33 cellular contexts compared by ENCODE assay signal in the genomic region with DNA sequence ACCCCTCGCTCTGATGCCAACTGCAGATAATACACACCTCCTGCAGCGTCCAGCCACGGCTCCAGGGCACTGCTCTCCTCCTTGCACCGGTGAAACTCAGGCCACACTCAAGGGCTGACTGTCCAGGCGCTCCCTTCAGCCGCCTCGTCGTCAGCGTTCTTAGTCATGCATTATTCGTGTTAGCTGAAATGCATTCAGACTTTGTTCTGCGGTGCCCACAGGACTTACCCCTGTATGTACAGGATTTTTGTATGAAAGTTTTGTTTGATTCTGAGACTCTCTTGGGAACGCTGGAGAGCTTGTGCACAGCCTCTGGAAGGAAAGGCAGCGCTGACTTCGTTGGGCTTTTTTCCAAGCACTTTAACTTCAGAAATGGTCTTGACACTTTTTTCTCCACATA. TPM values are rescaled to one million over a fixed set of nuclear protein-coding genes. Genes with fewer than 3 reads are reported as not detected.
A peak's percentile ranks its signal among the peaks of the same experiment; 100 is the strongest.
DNase-seq lines count a peak whose midpoint lies in the region; ATAC-seq, FAIRE-seq and TF ChIP-seq lines count a peak whose summit lies in the region.
"Had no signal": no experiment of that assay in that cellular context is flagged by ENCODE, and none has a peak within 500 bp of the region (broad histone marks: within the 10 kb centered on the region; RNA-seq: fewer than 3 reads in every experiment).

No MANE protein-coding gene starts in this region.

- CTCF ChIA-PET in activated CD8-positive, alpha-beta T cell treated with anti-CD3 and anti-CD28 coated beads for 36 hours (lab: Charles Lee): interaction anchor here (1.1 kb wide), 1 partner anchor 80 kb away, joined by 3 read pairs; no protein-coding TSS in a partner anchor
- CTCF ChIA-PET in activated CD8-positive, alpha-beta T cell treated with anti-CD3 and anti-CD28 coated beads, Interleukin-2, amount 10 ng/mL, durations not matched to agents 7 days and 5 days (lab: Charles Lee): interaction anchor here (0.8 to 1.9 kb wide), 4 partner anchors 24 to 79 kb away, joined by 3 to 6 read pairs (median 4); a partner anchor contains a TSS

- H3K4me3 ChIP-seq in body of pancreas (no peak overlapping the region), left lung (no peak overlapping the region), smooth muscle cell (no peak overlapping the region)
- H3K4me3 ChIP-seq: coronary artery, lower lobe of right lung, SK-N-MC had no signal

- no peaks in the 10 kb centered on the region for H3F3A ChIP-seq in smooth muscle cell (ENCODE audit: low read depth)

- H4K20me1 ChIP-seq in smooth muscle cell (ENCODE audit: low read depth): no peaks in the 10 kb centered on the region

- no peaks in the 10 kb centered on the region for H3K27me3 Mint-ChIP-seq in activated CD8-positive, alpha-beta T cell treated with anti-CD3 and anti-CD28 coated beads for 36 hours
- H3K27me3 Mint-ChIP-seq in activated CD8-positive, alpha-beta T cell treated with anti-CD3 and anti-CD28 coated beads, Interleukin-2, amount 10 ng/mL, durations not matched to agents 7 days and 5 days (ENCODE audit: low read depth): no peaks in the 10 kb centered on the region

- H3K4me2 ChIP-seq in smooth muscle cell: peak overlapping the region; percentile 12

- no peaks in the 10 kb centered on the region for H3K36me3 Mint-ChIP-seq in activated CD8-positive, alpha-beta T cell treated with anti-CD3 and anti-CD28 coated beads for 36 hours (ENCODE audit: low read depth)
- no peaks in the 10 kb centered on the region for H3K36me3 Mint-ChIP-seq in activated CD8-positive, alpha-beta T cell treated with anti-CD3 and anti-CD28 coated beads, Interleukin-2, amount 10 ng/mL, durations not matched to agents 7 days and 5 days (ENCODE audit: low read depth)
- H3K36me3 Mint-ChIP-seq: activated naive CD8-positive, alpha-beta T cell treated with anti-CD3 and anti-CD28 coated beads, Interleukin-2, amount 10 ng/mL, durations not matched to agents 7 days and 5 days had no signal

- peak overlapping the region; percentile 10 for H3K27ac Mint-ChIP-seq in activated CD8-positive, alpha-beta T cell treated with anti-CD3 and anti-CD28 coated beads for 36 hours
- no peak overlapping the region for H3K27ac Mint-ChIP-seq in activated CD8-positive, alpha-beta T cell treated with anti-CD3 and anti-CD28 coated beads, Interleukin-2, amount 10 ng/mL, durations not matched to agents 7 days and 5 days
- H3K27ac Mint-ChIP-seq: activated naive CD8-positive, alpha-beta T cell treated with anti-CD3 and anti-CD28 coated beads, Interleukin-2, amount 10 ng/mL, durations not matched to agents 7 days and 5 days; T-helper 2 cell treated with Interferon-gamma antibody and Interleukin-4, amounts not matched to agents 5 μg/mL and 100 μg/mL, for 36 hours had no signal

- no peak for FAIRE-seq in GM12891 (lab: Jason Lieb, UNC)
- FAIRE-seq: keratinocyte, small intestine had no signal

- intact Hi-C loops in activated CD8-positive, alpha-beta T cell treated with anti-CD3 and anti-CD28 coated beads for 36 hours (cut with micrococcal nuclease): no loop called here
- intact Hi-C loops in body of pancreas (cut with DNase I) (no loop called here), left lung (cut with DNase I) (no loop called here)

- TF ChIP-seq CTCF in activated CD8-positive, alpha-beta T cell treated with anti-CD3 and anti-CD28 coated beads for 36 hours (IDR thresholded peaks at IDR 0.05): no peak
- TF ChIP-seq CTCF in body of pancreas (IDR thresholded peaks at IDR 0.05) (no peak), left lung (IDR thresholded peaks at IDR 0.05) (no peak), smooth muscle cell (IDR thresholded peaks at IDR 0.05; ENCODE audit: borderline replicate concordance, insufficient read depth, poor library complexity, severe bottlenecking) (no peak)

- TF ChIP-seq POLR2A in body of pancreas (IDR thresholded peaks at IDR 0.05) (no peak), GM12891 (IDR thresholded peaks at IDR 0.05; ENCODE audit: low read depth, low read length) (no peak)

- 84 to 87% methylated on average over 14 of the region's 14 CpGs for WGBS in body of pancreas, 2 donors
- 63% methylated on average over 14 of the region's 14 CpGs for WGBS in smooth muscle cell (ENCODE audit: low lambda C conversion rate)

- H3K4me1 ChIP-seq in body of pancreas (peaks cover 23% of the 10 kb centered on the region), left lung (peaks cover 5 to 27% of the 10 kb centered on the region in 2 donors), smooth muscle cell (ENCODE audit: low read depth) (peaks cover 8% of the 10 kb centered on the region)

- H3K79me2 ChIP-seq in smooth muscle cell (ENCODE audit: low read depth): no peaks in the 10 kb centered on the region

- no peak for ATAC-seq in activated CD8-positive, alpha-beta T cell treated with anti-CD3 and anti-CD28 coated beads for 36 hours
- no peak for ATAC-seq in activated CD8-positive, alpha-beta T cell treated with anti-CD3 and anti-CD28 coated beads, Interleukin-2, amount 10 ng/mL, durations not matched to agents 7 days and 5 days
- ATAC-seq in body of pancreas (no peak), left lung (peak; percentile 7)
- ATAC-seq: effector memory CD8-positive, alpha-beta T cell; esophagus mucosa had no signal

- H3K4me1 Mint-ChIP-seq in activated CD8-positive, alpha-beta T cell treated with anti-CD3 and anti-CD28 coated beads for 36 hours (ENCODE audit: low read depth): peaks cover 25% of the 10 kb centered on the region
- H3K4me1 Mint-ChIP-seq in activated CD8-positive, alpha-beta T cell treated with anti-CD3 and anti-CD28 coated beads, Interleukin-2, amount 10 ng/mL, durations not matched to agents 7 days and 5 days (ENCODE audit: low read depth): peaks cover 25% of the 10 kb centered on the region

- no peak overlapping the region for H3K4me3 Mint-ChIP-seq in activated CD8-positive, alpha-beta T cell treated with anti-CD3 and anti-CD28 coated beads for 36 hours
- H3K4me3 Mint-ChIP-seq in activated CD8-positive, alpha-beta T cell treated with anti-CD3 and anti-CD28 coated beads, Interleukin-2, amount 10 ng/mL, durations not matched to agents 7 days and 5 days: no peak overlapping the region
- H3K4me3 Mint-ChIP-seq: activated naive CD8-positive, alpha-beta T cell treated with anti-CD3 and anti-CD28 coated beads, Interleukin-2, amount 10 ng/mL, durations not matched to agents 7 days and 5 days; effector memory CD8-positive, alpha-beta T cell; T-helper 2 cell treated with Interferon-gamma antibody and Interleukin-4, amounts not matched to agents 5 μg/mL and 100 μg/mL, for 36 hours had no signal

- no peak overlapping the region for H2AFZ ChIP-seq in smooth muscle cell (ENCODE audit: low read depth)

- H3K27me3 ChIP-seq in body of pancreas (no peaks in the 10 kb centered on the region), left lung (peaks cover 0 to 6% of the 10 kb centered on the region in 2 donors), smooth muscle cell (ENCODE audit: low read depth) (no peaks in the 10 kb centered on the region)

- H3K9me3 ChIP-seq in body of pancreas (no peaks in the 10 kb centered on the region), left lung (no peaks in the 10 kb centered on the region), smooth muscle cell (replicated peaks; ENCODE audit: low read depth) (no peaks in the 10 kb centered on the region)
- H3K9me3 ChIP-seq: lower lobe of right lung had no signal

- peaks cover 0 to 5% of the 10 kb centered on the region in 2 donors for H3K36me3 ChIP-seq in body of pancreas (replicated peaks in 1 of 2; ENCODE audit: insufficient read depth in 1 of 2, low read depth in 2 of 2)
- H3K36me3 ChIP-seq in left lung: peaks cover 0 to 53% of the 10 kb centered on the region in 2 donors
- H3K36me3 ChIP-seq in smooth muscle cell (ENCODE audit: low read depth): no peaks in the 10 kb centered on the region
- H3K36me3 ChIP-seq: WERI-Rb-1 had no signal

- DNase-seq in activated CD8-positive, alpha-beta T cell treated with anti-CD3 and anti-CD28 coated beads for 36 hours: no peak
- no peak for DNase-seq in activated CD8-positive, alpha-beta T cell treated with anti-CD3 and anti-CD28 coated beads, Interleukin-2, amount 10 ng/mL, durations not matched to agents 7 days and 5 days
- no peak for DNase-seq in body of pancreas
- DNase-seq in left lung: peak in 1 of 2 donors; percentile 62
- DNase-seq in smooth muscle cell (lab: John Stamatoyannopoulos, UW; ENCODE audit: unreplicated experiment): no peak
- DNase-seq in NCI-H2196 treated with DMSO at 0.1 percent for 48 hours (lab: John Stamatoyannopoulos, UW; ENCODE audit: unreplicated experiment): no peak
- DNase-seq in midbrain (lab: John Stamatoyannopoulos, UW): no peak
- DNase-seq in GM12891 (ENCODE audit: insufficient read length, low spot score): no peak
- DNase-seq: activated CD8-positive, alpha-beta memory T cell treated with anti-CD3 and anti-CD28 coated beads, Interleukin-2, amount 50 U/mL, for 48 hours; activated effector memory CD4-positive, alpha-beta T cell treated with Interleukin-2 at 50 U/mL for 16 hours; activated naive CD8-positive, alpha-beta T cell treated with anti-CD3 and anti-CD28 coated beads, Interleukin-2, amount 10 ng/mL, durations not matched to agents 7 days and 5 days; AML-193; COR-L47; DMS79 treated with DMSO at 0.1 percent for 48 hours; effector memory CD8-positive, alpha-beta T cell; Kasumi-1; lower lobe of right lung; NCI-H1048; NCI-H2029; NCI-H2227 treated with DMSO at 0.1 percent for 48 hours; NCI-H748 treated with DMSO at 0.1 percent for 48 hours; nucleus accumbens; RPMI8226; stimulated activated CD4-positive, alpha-beta T cell treated with anti-CD3 and anti-CD28 coated beads, Interleukin-2, amount 100 ng/mL, for 24 hours; WERI-Rb-1 had no signal

- no peak overlapping the region for H3K9ac ChIP-seq in smooth muscle cell (ENCODE audit: low read depth)

- no peaks in the 10 kb centered on the region for H3K9me3 Mint-ChIP-seq in activated CD8-positive, alpha-beta T cell treated with anti-CD3 and anti-CD28 coated beads for 36 hours
- no peaks in the 10 kb centered on the region for H3K9me3 Mint-ChIP-seq in activated CD8-positive, alpha-beta T cell treated with anti-CD3 and anti-CD28 coated beads, Interleukin-2, amount 10 ng/mL, durations not matched to agents 7 days and 5 days (ENCODE audit: insufficient read depth)
- H3K9me3 Mint-ChIP-seq: activated naive CD8-positive, alpha-beta T cell treated with anti-CD3 and anti-CD28 coated beads, Interleukin-2, amount 10 ng/mL, durations not matched to agents 7 days and 5 days; effector memory CD8-positive, alpha-beta T cell; T-helper 2 cell treated with Interferon-gamma antibody and Interleukin-4, amounts not matched to agents 5 μg/mL and 100 μg/mL, for 36 hours had no signal

- H3K27ac ChIP-seq in body of pancreas: peak overlapping the region in 3 of 4 donors; percentile 28 to 64 (median 55)
- no peak overlapping the region for H3K27ac ChIP-seq in left lung
- peak overlapping the region; percentile 33 for H3K27ac ChIP-seq in smooth muscle cell (ENCODE audit: low read depth)
- H3K27ac ChIP-seq: lower lobe of right lung, SK-N-MC, WERI-Rb-1 had no signal

- POLR2A ChIA-PET in activated CD8-positive, alpha-beta T cell treated with anti-CD3 and anti-CD28 coated beads for 36 hours (lab: Charles Lee): no interaction called here
- POLR2A ChIA-PET in activated CD8-positive, alpha-beta T cell treated with anti-CD3 and anti-CD28 coated beads, Interleukin-2, amount 10 ng/mL, durations not matched to agents 7 days and 5 days (lab: Charles Lee): interaction anchor here (1.9 kb wide), 1 partner anchor 34 kb away, joined by 7 read pairs; no protein-coding TSS in a partner anchor

RNA-seq across cellular contexts. Expression of a gene that starts 22.1 kb away (rescaled TPM):
- not detected for total RNA-seq in activated CD8-positive, alpha-beta T cell treated with anti-CD3 and anti-CD28 coated beads for 36 hours
- not detected for total RNA-seq in activated CD8-positive, alpha-beta T cell treated with anti-CD3 and anti-CD28 coated beads, Interleukin-2, amount 10 ng/mL, durations not matched to agents 7 days and 5 days
- total RNA-seq in body of pancreas: not detected
- total RNA-seq in left lung: 1 to 10 TPM in 1 of 2 donors, under 1 TPM in 1; 0.29 to 9.6 TPM
- total RNA-seq in smooth muscle cell: not detected in 2 replicates
- polyA plus RNA-seq in smooth muscle cell: not detected in 2 replicates
- 0.21 TPM for polyA plus RNA-seq in GM12891 (2012; ENCODE audit: low read depth, missing spikeins)
- total RNA-seq: activated naive CD8-positive, alpha-beta T cell treated with anti-CD3 and anti-CD28 coated beads, Interleukin-2, amount 10 ng/mL, durations not matched to agents 7 days and 5 days; esophagus mucosa; H4; urinary bladder had no signal
- polyA plus RNA-seq: keratinocyte, urinary bladder had no signal

Comparison
In these comparisons a context has a peak if more than half of its experiments do, and no peak if none do; other contexts are left out.
1. H3K27ac ChIP-seq: peak in body of pancreas (3 of 4) and smooth muscle cell (single experiment); none in left lung (0 of 2).